ENCODE assay signal across 8 cellular contexts in genomic region chr1:156245451-156246232, GRCh38. TPM values are rescaled to one million over a fixed set of nuclear protein-coding genes. Genes with fewer than 3 reads are reported as not detected.
A peak's percentile ranks its signal among the peaks of the same experiment; 100 is the strongest.
DNase-seq lines count a peak whose midpoint lies in the region; ATAC-seq and TF ChIP-seq lines count a peak whose summit lies in the region.

No MANE protein-coding gene starts in this region.

- H3K4me1 ChIP-seq in lower lobe of right lung (peaks cover 27% of the 10 kb centered on the region), uterus (peaks cover 0 to 5% of the 10 kb centered on the region in 2 donors)

- ATAC-seq in lower lobe of right lung (peak; percentile 31 to 44), omental fat pad (ENCODE audit: low FRiP score) (no peak)

- H3K27me3 ChIP-seq in lower lobe of right lung (ENCODE audit: low read depth): peaks cover 11% of the 10 kb centered on the region
- peaks cover 0 to 3% of the 10 kb centered on the region in 2 donors for H3K27me3 ChIP-seq in uterus

- H3K9me3 ChIP-seq in lower lobe of right lung: no peaks in the 10 kb centered on the region
- no peaks in the 10 kb centered on the region for H3K9me3 ChIP-seq in uterus

- no peak for TF ChIP-seq POLR2A in uterus (IDR thresholded peaks at IDR 0.05)

- H3K27ac ChIP-seq in lower lobe of right lung (no peak overlapping the region), uterus (no peak overlapping the region)

- intact Hi-C loops in lower lobe of right lung (cut with DNase I) (no loop called here), uterus (cut with DNase I; ENCODE audit: low total_unique reads) (no loop called here)

- H3K4me3 ChIP-seq in lower lobe of right lung (peak overlapping the region; percentile 48), uterus (peak overlapping the region in 1 of 2 donors; percentile 9)

- TF ChIP-seq CTCF in lower lobe of right lung (IDR thresholded peaks at IDR 0.05) (no peak), uterus (IDR thresholded peaks at IDR 0.05) (no peak), omental fat pad (IDR thresholded peaks at IDR 0.05) (no peak)

- H3K36me3 ChIP-seq in lower lobe of right lung: peaks cover 21% of the 10 kb centered on the region
- H3K36me3 ChIP-seq in uterus: no peaks in the 10 kb centered on the region

- DNase-seq in NCI-H1436 (lab: John Stamatoyannopoulos, UW) (peak; percentile 26), NCI-H1436 treated with DMSO at 0.1 percent for 48 hours (lab: John Stamatoyannopoulos, UW) (no peak), NCI-H748 (lab: John Stamatoyannopoulos, UW; ENCODE audit: unreplicated experiment) (peak; percentile 73), astrocyte of the hippocampus (ENCODE audit: low read depth, low spot score) (peak; percentile 58), lower lobe of right lung (peak; percentile 59), Ammon's horn (ENCODE audit: low spot score) (no peak), uterus (no peak), omental fat pad (ENCODE audit: low spot score) (no peak)

RNA-seq across cellular contexts. Expression of gene PAQR6, which starts 2.2 kb away (rescaled TPM):
- total RNA-seq in lower lobe of right lung: 2.3 TPM
- total RNA-seq in uterus: 1 to 10 TPM in 2 of 4 donors, under 1 TPM in 1, not detected in 1; 0.51 to 1.2 (median 1.1) TPM
- total RNA-seq in omental fat pad: 1 to 10 TPM in 3 of 4 donors, under 1 TPM in 1; 0.74 to 3.4 (median 1.6) TPM

RNA-seq across cellular contexts. Expression of gene BGLAP, which starts 3.7 kb away (rescaled TPM):
- total RNA-seq in lower lobe of right lung: 4.8 TPM
- 1 to 10 TPM in 1 of 4 donors, under 1 TPM in 2, not detected in 1; 0.29 to 4.2 (median 0.90) TPM for total RNA-seq in uterus
- total RNA-seq in omental fat pad: 1 to 10 TPM in 1 of 4 donors, under 1 TPM in 1, not detected in 2; 0.82 to 5.0 TPM

RNA-seq across cellular contexts. Expression of gene PMF1, which starts 32.8 kb away (rescaled TPM):
- 45.3 TPM for total RNA-seq in lower lobe of right lung
- total RNA-seq in uterus: 10 to 100 TPM; 45.2 to 61.3 (median 46.0) TPM
- total RNA-seq in omental fat pad: 10 to 100 TPM; 34.0 to 74.8 (median 49.5) TPM

RNA-seq across cellular contexts. Expression of gene SMG5, which starts 37.0 kb away (rescaled TPM):
- 68.9 TPM for total RNA-seq in lower lobe of right lung
- total RNA-seq in uterus: 10 to 100 TPM in 3 of 4 donors, 1 to 10 TPM in 1; 8.8 to 68.8 (median 39.0) TPM
- total RNA-seq in omental fat pad: 10 to 100 TPM; 51.0 to 81.2 (median 53.2) TPM

RNA-seq across cellular contexts. Expression of gene TMEM79, which starts 38.5 kb away (rescaled TPM):
- total RNA-seq in lower lobe of right lung (4.8 TPM), uterus (1 to 10 TPM in 2 of 4 donors, under 1 TPM in 2; 0.26 to 2.7 (median 1.5) TPM), omental fat pad (1 to 10 TPM; 1.3 to 4.3 (median 1.4) TPM)

Comparison
In these comparisons a context has a peak if more than half of its experiments do, and no peak if none do; other contexts are left out.
1. DNase-seq: peak in NCI-H1436 (single experiment), NCI-H748 (single experiment), astrocyte of the hippocampus (single experiment) and lower lobe of right lung (single experiment); none in NCI-H1436 treated with DMSO at 0.1 percent for 48 hours (single experiment), Ammon's horn (single experiment), uterus (0 of 2) and omental fat pad (single experiment).